21 cellular contexts compared by ENCODE assay signal in genomic region chr1:11523746-11524464, GRCh38. TPM values are rescaled to one million over a fixed set of nuclear protein-coding genes. Genes with fewer than 3 reads are reported as not detected.
DNase-seq lines count a peak whose midpoint lies in the region; ATAC-seq, FAIRE-seq and TF ChIP-seq lines count a peak whose summit lies in the region.
"Had no signal": no experiment of that assay in that cellular context is flagged by ENCODE, and none has a peak within 500 bp of the region (broad histone marks: within the 10 kb centered on the region; RNA-seq: fewer than 3 reads in every experiment).

No MANE protein-coding gene starts in this region.

- H3K9me2 ChIP-seq in GM23338 (ENCODE audit: insufficient read depth), result no peaks in the 10 kb centered on the region

- H3K27me3 ChIP-seq in H7 (ENCODE audit: control insufficient read depth, insufficient read depth, low read length) (no peaks in the 10 kb centered on the region), WERI-Rb-1 (ENCODE audit: insufficient read depth, low read depth, severe bottlenecking) (no peaks in the 10 kb centered on the region), sigmoid colon (no peaks in the 10 kb centered on the region), GM23338 (ENCODE audit: insufficient read depth) (no peaks in the 10 kb centered on the region)

- H3K79me2 ChIP-seq in GM23338 (replicated peaks; ENCODE audit: insufficient read depth), result no peaks in the 10 kb centered on the region

- H3K4me2 ChIP-seq in GM23338, result no peak overlapping the region
- H3K4me2 ChIP-seq: PC-9 had no signal

- no peaks in the 10 kb centered on the region; the same call in none of the 2 replicates for H3K36me3 ChIP-seq in H7 (replicated peaks; ENCODE audit: control insufficient read depth, insufficient read depth, low read length)
- H3K36me3 ChIP-seq in WERI-Rb-1, result peaks cover 77% of the 10 kb centered on the region
- no peaks in the 10 kb centered on the region for H3K36me3 ChIP-seq in kidney (ENCODE audit: control insufficient read depth in 1 of 2, insufficient read depth in 2 of 2, low read length in 2 of 2)
- no peaks in the 10 kb centered on the region for H3K36me3 ChIP-seq in sigmoid colon
- H3K36me3 ChIP-seq in GM23338 (ENCODE audit: insufficient read depth), result no peaks in the 10 kb centered on the region

- H3K36me3 Mint-ChIP-seq in GM23338 (ENCODE audit: low read depth), result peaks cover 19% of the 10 kb centered on the region; the same call in 2 of the 3 replicates

- H3K27ac Mint-ChIP-seq in GM23338, result no peak overlapping the region
- H3K27ac Mint-ChIP-seq: HFFc6 had no signal

- no peak for ATAC-seq in GM23338

- H3K4me1 ChIP-seq in kidney (ENCODE audit: control insufficient read depth in 1 of 2, insufficient read depth in 1 of 2, low read depth in 1 of 2, low read length in 2 of 2), result no peaks in the 10 kb centered on the region
- no peaks in the 10 kb centered on the region for H3K4me1 ChIP-seq in sigmoid colon
- no peaks in the 10 kb centered on the region for H3K4me1 ChIP-seq in GM23338 (ENCODE audit: insufficient read depth)

- no peaks in the 10 kb centered on the region for H3K9me3 Mint-ChIP-seq in GM23338
- H3K9me3 Mint-ChIP-seq: HFFc6 had no signal

- no peak for TF ChIP-seq EP300 in sigmoid colon (IDR thresholded peaks at IDR 0.05)

- DNase-seq in H7, result peak; percentile 38
- DNase-seq in WERI-Rb-1, result peak; percentile 6
- peak; percentile 56 for DNase-seq in kidney
- peak; percentile 35 for DNase-seq in sigmoid colon
- no peak for DNase-seq in HPDE6-E6E7 (ENCODE audit: extremely low spot score)
- no peak for DNase-seq in GM23338 (ENCODE audit: low spot score)
- no peak for DNase-seq in NCI-H748 (lab: John Stamatoyannopoulos, UW; ENCODE audit: unreplicated experiment)
- DNase-seq: ACHN, C1 segment of cervical spinal cord, HFFc6, IMR-90, Karpas-422, NCI-H1417 treated with DMSO at 0.1 percent for 48 hours, NCI-H1930, NCI-H226, NCI-H524 treated with DMSO at 0.1 percent for 48 hours, PC-9 had no signal

- H3K4me1 Mint-ChIP-seq in GM23338, result peaks cover 4% of the 10 kb centered on the region; the same call in 1 of the 3 replicates

- no peak for FAIRE-seq in kidney (lab: Jason Lieb, UNC)
- FAIRE-seq: D721Med, GM12892, GM18507 had no signal

- no peak overlapping the region for H3K9ac ChIP-seq in kidney (ENCODE audit: low read length in 2 of 2)

- no peaks in the 10 kb centered on the region for H4K20me1 ChIP-seq in GM23338 (replicated peaks; ENCODE audit: insufficient read depth)

- intact Hi-C loops in kidney (cut with DNase I) (no loop called here), sigmoid colon (cut with DNase I) (no loop called here)

- H3K27me3 Mint-ChIP-seq in GM23338 (ENCODE audit: insufficient read depth, low read depth, poor library complexity), result peaks cover 15% of the 10 kb centered on the region

- H3K27ac ChIP-seq in WERI-Rb-1, result no peak overlapping the region
- H3K27ac ChIP-seq in kidney (ENCODE audit: low read depth in 2 of 2, low read length in 2 of 2), result no peak overlapping the region
- H3K27ac ChIP-seq in sigmoid colon, result no peak overlapping the region
- no peak overlapping the region for H3K27ac ChIP-seq in GM23338 (ENCODE audit: low read depth)
- H3K27ac ChIP-seq: PC-9, RWPE1 had no signal

- no peaks in the 10 kb centered on the region for H3F3A ChIP-seq in GM23338 (replicated peaks; ENCODE audit: low read depth)

- no peak overlapping the region for H3K4me3 ChIP-seq in H7 (ENCODE audit: insufficient read depth, low read depth, low read length)
- H3K4me3 ChIP-seq in WERI-Rb-1 (ENCODE audit: low read depth, low read length), result no peak overlapping the region
- H3K4me3 ChIP-seq in kidney (ENCODE audit: low read length in 2 of 2), result no peak overlapping the region
- H3K4me3 ChIP-seq in sigmoid colon, result no peak overlapping the region
- H3K4me3 ChIP-seq in GM23338, result no peak overlapping the region
- H3K4me3 ChIP-seq: PC-9 had no signal

- H3K9me3 ChIP-seq in WERI-Rb-1 (ENCODE audit: severe bottlenecking), result no peaks in the 10 kb centered on the region
- H3K9me3 ChIP-seq in kidney (ENCODE audit: control insufficient read depth in 1 of 2, low read length in 2 of 2), result no peaks in the 10 kb centered on the region
- H3K9me3 ChIP-seq in sigmoid colon, result no peaks in the 10 kb centered on the region

- no peak overlapping the region for H2AFZ ChIP-seq in GM23338
- H2AFZ ChIP-seq: PC-9 had no signal

- H3K4me3 Mint-ChIP-seq in GM23338, result no peak overlapping the region
- H3K4me3 Mint-ChIP-seq: HFFc6 had no signal

- 62 to 77% methylated on average over 9 of the region's 9 CpGs for WGBS in sigmoid colon, 2 donors

- TF ChIP-seq POLR2A in sigmoid colon (IDR thresholded peaks at IDR 0.05), result no peak

- TF ChIP-seq CTCF in WERI-Rb-1 (IDR thresholded peaks at IDR 0.05; ENCODE audit: low read depth, low read length) (no peak), kidney (IDR thresholded peaks at IDR 0.05; ENCODE audit: borderline replicate concordance, extremely low read depth, insufficient read depth) (no peak), sigmoid colon (IDR thresholded peaks at IDR 0.05) (no peak), GM23338 (conservative IDR thresholded peaks at IDR 0.05; ENCODE audit: low read depth in 2 of 2) (no peak)

TF ChIP-seq in GM23338, 12 proteins besides CTCF, POLR2A, EP300 and RAD21 (continues in another document):
- no peak for TF ChIP-seq ETS1 (IDR thresholded peaks at IDR 0.05)
- no peak for TF ChIP-seq EZH2phosphoT487 (IDR thresholded peaks at IDR 0.05; ENCODE audit: unreplicated experiment)
- TF ChIP-seq STAT1 (IDR thresholded peaks at IDR 0.05; ENCODE audit: unreplicated experiment), result no peak
- no peak for TF ChIP-seq CREB1 (CRISPR knock-in tag; IDR thresholded peaks at IDR 0.05; ENCODE audit: low read depth)
- no peak for TF ChIP-seq ZNF114 (CRISPR knock-in tag; IDR thresholded peaks at IDR 0.05)

RNA-seq across cellular contexts. Expression of gene DISP3, which starts 45.0 kb away (rescaled TPM):
- 5.8 and 6.1 TPM in 2 replicates for total RNA-seq in H7 (2014; rRNA removed; shearing (Covaris generic))
- total RNA-seq in kidney (0.19 TPM), sigmoid colon (under 1 TPM in 2 of 4 donors, not detected in 2; under 0.01 to 0.28 TPM)
- polyA plus RNA-seq in kidney (ENCODE audit: insufficient read depth, low read depth, low replicate concordance) (not detected), sigmoid colon (under 1 TPM in 1 of 3 donors, not detected in 2; 0.16 TPM), GM23338 (2016; fragmentation: Nextera tagmentation; extraction: Ambion mirVana) (3.2 and 3.9 TPM in 2 replicates)
- total RNA-seq in GM23338 (2014; rRNA removed; shearing (Covaris generic)), result 7.8 and 11.1 TPM in 2 replicates
- total RNA-seq: HFFc6, IMR-90, PC-9 had no signal

Comparison
In these comparisons a context has a peak if more than half of its experiments do, and no peak if none do; other contexts are left out.
1. DNase-seq: peak in H7 (single experiment), WERI-Rb-1 (single experiment), kidney (single experiment) and sigmoid colon (single experiment); none in HPDE6-E6E7 (single experiment), GM23338 (single experiment) and NCI-H748 (single experiment).